Comparison of ENCODE assay signal across 21 cellular contexts in the genomic region with DNA sequence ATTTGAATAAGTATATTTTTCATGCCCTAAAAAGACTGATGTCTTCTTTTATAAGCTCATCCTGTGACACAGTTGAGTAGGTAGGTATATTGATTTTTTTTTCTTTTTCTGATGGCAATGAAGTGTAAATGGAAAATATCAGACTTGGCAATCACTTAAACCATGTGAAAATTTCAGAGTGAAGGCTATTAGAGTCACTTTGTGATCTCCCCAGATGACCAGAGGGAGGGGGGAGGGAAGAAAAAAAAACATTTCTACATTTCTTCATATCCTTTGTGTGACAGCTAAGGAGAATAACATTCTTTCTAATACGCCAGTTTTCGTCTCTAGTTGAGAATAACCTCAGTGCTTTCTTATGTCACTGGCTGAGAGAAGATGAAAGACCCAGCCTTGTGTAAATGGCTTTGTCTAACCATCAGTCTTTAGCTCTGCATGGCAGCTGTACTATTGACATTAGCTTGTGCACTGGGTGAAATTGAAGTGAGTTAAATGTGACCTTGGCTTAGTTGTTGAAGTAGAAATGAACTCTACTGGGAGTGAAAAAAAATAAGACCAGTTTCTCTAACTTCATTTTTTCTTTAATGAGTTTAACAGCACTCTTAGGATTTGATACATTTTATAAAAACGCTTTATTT.
"Had no signal": no experiment of that assay in that cellular context is flagged by ENCODE, and none has a peak within 500 bp of the region (broad histone marks: within the 10 kb centered on the region; RNA-seq: fewer than 3 reads in every experiment).

No MANE protein-coding gene starts in this region.

- H3K27me3 ChIP-seq: colonic mucosa, dorsolateral prefrontal cortex, esophagus muscularis mucosa, right atrium auricular region had no signal

- H3K9me3 ChIP-seq: colonic mucosa, esophagus muscularis mucosa, left ventricle myocardium inferior, prostate gland, right atrium auricular region had no signal

- H3K27ac ChIP-seq: colonic mucosa, dorsolateral prefrontal cortex, esophagus muscularis mucosa, left ventricle myocardium inferior, prostate gland, right atrium auricular region, VCaP had no signal

- ATAC-seq: activated CD8-positive, alpha-beta memory T cell treated with anti-CD3 and anti-CD28 coated beads, Interleukin-2, amount 10 ng/mL, durations not matched to agents 7 days and 5 days; activated CD8-positive, alpha-beta T cell treated with anti-CD3 and anti-CD28 coated beads for 36 hours; activated naive CD8-positive, alpha-beta T cell treated with anti-CD3 and anti-CD28 coated beads, Interleukin-2, amount 50 U/mL, for 24 hours; effector memory CD8-positive, alpha-beta T cell; naive thymus-derived CD4-positive, alpha-beta T cell had no signal

- H3K4me1 ChIP-seq: colonic mucosa, esophagus muscularis mucosa, left ventricle myocardium inferior, right atrium auricular region had no signal

- H3K36me3 ChIP-seq: colonic mucosa, esophagus muscularis mucosa, left ventricle myocardium inferior, prostate gland, right atrium auricular region had no signal

- DNase-seq: activated CD4-positive, alpha-beta T cell treated with anti-CD3 and anti-CD28 coated beads, Interleukin-2, amount 10 ng/mL, durations not matched to agents 7 days and 5 days; activated CD4-positive, CD25-positive, alpha-beta regulatory T cell treated with anti-CD3 and anti-CD28 coated beads, Interleukin-2, amount 50 U/mL, for 72 hours; activated CD8-positive, alpha-beta memory T cell treated with anti-CD3 and anti-CD28 coated beads, Interleukin-2, amount 10 ng/mL, durations not matched to agents 7 days and 5 days; activated CD8-positive, alpha-beta T cell treated with anti-CD3 and anti-CD28 coated beads for 36 hours; activated gamma-delta T cell; activated naive CD4-positive, alpha-beta T cell treated with anti-CD3 and anti-CD28 coated beads, Interleukin-2, amount 50 U/mL, for 16 hours; activated naive CD8-positive, alpha-beta T cell treated with anti-CD3 and anti-CD28 coated beads, Interleukin-2, amount 50 U/mL, for 24 hours; colonic mucosa; dorsolateral prefrontal cortex; effector memory CD8-positive, alpha-beta T cell; hippocampal formation; kidney glomerular epithelial cell; left ventricle myocardium inferior; naive thymus-derived CD4-positive, alpha-beta T cell; stimulated activated CD4-positive, alpha-beta T cell treated with anti-CD3 and anti-CD28 coated beads, Interleukin-4, amount 100 ng/mL, for 24 hours; stimulated activated naive CD4-positive, alpha-beta T cell treated with Interleukin-2 at 50 U/mL for 16 hours had no signal

- FAIRE-seq: frontal cortex had no signal

- H3K4me3 ChIP-seq: colonic mucosa, dorsolateral prefrontal cortex, esophagus muscularis mucosa, left ventricle myocardium inferior, prostate gland, right atrium auricular region had no signal
